Comparison of ENCODE assay signal across 9 cellular contexts in the genomic region with DNA sequence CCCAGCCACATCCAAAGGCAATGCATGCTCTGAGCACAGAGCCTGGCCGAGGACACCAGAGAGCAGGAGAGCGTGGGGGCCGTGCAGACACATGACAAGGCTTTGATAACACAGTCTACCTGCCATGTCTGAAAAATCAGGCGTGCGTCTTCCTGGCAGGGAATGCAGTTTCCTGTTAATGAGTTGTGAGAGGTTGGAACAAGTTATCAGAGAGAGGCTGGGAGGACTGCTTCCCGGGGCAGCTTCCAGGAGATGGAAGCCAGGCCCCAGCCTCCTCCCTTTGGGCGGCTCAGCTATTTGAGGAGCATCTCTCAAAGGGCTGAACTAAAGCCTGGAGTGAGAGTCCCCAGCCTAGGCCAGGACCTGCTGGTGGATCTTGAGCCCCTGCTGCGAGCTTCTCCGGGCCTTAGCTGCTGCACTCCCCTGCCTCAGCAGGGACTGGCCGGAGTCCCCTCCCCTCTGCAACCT.
DNase-seq lines count a peak whose midpoint lies in the region; ATAC-seq and TF ChIP-seq lines count a peak whose summit lies in the region.
"Had no signal": no experiment of that assay in that cellular context is flagged by ENCODE, and none has a peak within 500 bp of the region (broad histone marks: within the 10 kb centered on the region; RNA-seq: fewer than 3 reads in every experiment).

No MANE protein-coding gene starts in this region.

- H3K27me3 ChIP-seq in WERI-Rb-1 (ENCODE audit: insufficient read depth, low read depth, severe bottlenecking): no peaks in the 10 kb centered on the region
- H3K27me3 ChIP-seq in right cardiac atrium (ENCODE audit: control insufficient read depth, insufficient read depth): no peaks in the 10 kb centered on the region
- H3K27me3 ChIP-seq in rectal smooth muscle tissue (ENCODE audit: control insufficient read depth, insufficient read depth, low read length): no peaks in the 10 kb centered on the region

- H3K4me3 ChIP-seq in WERI-Rb-1 (ENCODE audit: low read depth, low read length) (peak overlapping the region; percentile 4; the same call in 1 of the 2 replicates), right cardiac atrium (ENCODE audit: low read length) (no peak overlapping the region), rectal smooth muscle tissue (ENCODE audit: low read length) (no peak overlapping the region)

- peaks cover 15% of the 10 kb centered on the region for H3K4me1 ChIP-seq in right cardiac atrium (ENCODE audit: control insufficient read depth, insufficient read depth, low read length)
- peaks cover 15% of the 10 kb centered on the region for H3K4me1 ChIP-seq in rectal smooth muscle tissue (ENCODE audit: control insufficient read depth, insufficient read depth, low read length)

- intact Hi-C loops in right cardiac atrium (cut with DNase I): no loop called here

- no peaks in the 10 kb centered on the region for H3K9me3 ChIP-seq in WERI-Rb-1 (ENCODE audit: severe bottlenecking)
- no peaks in the 10 kb centered on the region for H3K9me3 ChIP-seq in right cardiac atrium (ENCODE audit: control insufficient read depth, low read length)

- H3K9ac ChIP-seq in rectal smooth muscle tissue (ENCODE audit: low read length): no peak overlapping the region

- TF ChIP-seq CTCF in WERI-Rb-1 (IDR thresholded peaks at IDR 0.05; ENCODE audit: low read depth, low read length): no peak

- H3K27ac ChIP-seq in WERI-Rb-1 (peak overlapping the region; percentile 74), right cardiac atrium (ENCODE audit: low read length) (peak overlapping the region; percentile 11), rectal smooth muscle tissue (ENCODE audit: low read depth, low read length) (peak overlapping the region; percentile 53)

- peak; percentile 29 for DNase-seq in Daoy (ENCODE audit: low read depth)
- peak; percentile 93 for DNase-seq in WERI-Rb-1
- DNase-seq in right cardiac atrium: peak; percentile 77 to 93 (median 88)
- no peak for DNase-seq in ecto neural progenitor cell (ENCODE audit: low spot score)
- DNase-seq in NK-92 (lab: John Stamatoyannopoulos, UW; ENCODE audit: unreplicated experiment): no peak
- no peak for DNase-seq in hippocampal formation (lab: John Stamatoyannopoulos, UW)
- DNase-seq in activated CD4-positive, alpha-beta T cell treated with anti-CD3 and anti-CD28 coated beads for 4 hours: no peak
- DNase-seq: activated CD4-positive, alpha-beta T cell treated with anti-CD3 and anti-CD28 coated beads, Interleukin-2, amount 50 U/mL, for 4 hours had no signal

- ATAC-seq in right cardiac atrium: peak; percentile 87 to 89

- H3K36me3 ChIP-seq in WERI-Rb-1 (no peaks in the 10 kb centered on the region), rectal smooth muscle tissue (ENCODE audit: control insufficient read depth, insufficient read depth, low read length) (no peaks in the 10 kb centered on the region)

- WGBS in right cardiac atrium: 18% methylated on average over 10 of the region's 10 CpGs

Comparison
In these comparisons a context has a peak if more than half of its experiments do, and no peak if none do; other contexts are left out.
1. DNase-seq: peak in Daoy (single experiment), WERI-Rb-1 (single experiment) and right cardiac atrium (3 of 3); none in ecto neural progenitor cell (single experiment), NK-92 (single experiment), hippocampal formation (0 of 2) and activated CD4-positive, alpha-beta T cell treated with anti-CD3 and anti-CD28 coated beads for 4 hours (0 of 2).
2. H3K27ac ChIP-seq: peak in every context shown above with its lines; median percentile 74 in WERI-Rb-1; 53 in rectal smooth muscle tissue; 11 in right cardiac atrium.